Comparison of ENCODE assay signal across 19 cellular contexts in the genomic region with DNA sequence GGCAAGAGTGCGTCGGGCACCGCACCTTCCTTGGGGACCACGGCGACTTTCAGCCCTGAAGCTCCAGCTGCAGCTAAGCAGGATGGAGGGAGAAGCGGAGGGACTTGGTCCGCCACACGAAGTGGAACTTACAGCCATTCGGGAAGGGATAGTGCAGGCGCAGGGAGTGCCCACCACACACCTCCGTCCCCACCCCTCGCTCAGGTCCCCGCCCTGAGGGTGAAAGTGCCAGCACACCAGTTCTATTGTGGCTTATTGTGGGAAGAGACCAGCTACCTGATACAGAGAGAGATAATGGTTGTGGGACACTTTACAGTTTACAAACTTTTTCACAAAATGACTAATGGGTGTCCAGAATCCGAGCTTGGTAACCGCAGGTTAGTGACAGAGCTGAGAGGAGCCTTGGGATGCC.
DNase-seq lines count a peak whose midpoint lies in the region; ATAC-seq, FAIRE-seq and TF ChIP-seq lines count a peak whose summit lies in the region.
"Had no signal": no experiment of that assay in that cellular context is flagged by ENCODE, and none has a peak within 500 bp of the region (broad histone marks: within the 10 kb centered on the region; RNA-seq: fewer than 3 reads in every experiment).

No MANE protein-coding gene starts in this region.

- H3K36me3 Mint-ChIP-seq in activated CD4-positive, alpha-beta T cell treated with anti-CD3 and anti-CD28 coated beads for 36 hours (ENCODE audit: low read depth) = no peaks in the 10 kb centered on the region
- H3K36me3 Mint-ChIP-seq in activated naive CD8-positive, alpha-beta T cell treated with anti-CD3 and anti-CD28 coated beads, Interleukin-2, amount 50 U/mL, for 24 hours (ENCODE audit: low read depth) = no peaks in the 10 kb centered on the region
- no peaks in the 10 kb centered on the region for H3K36me3 Mint-ChIP-seq in activated naive CD8-positive, alpha-beta T cell treated with anti-CD3 and anti-CD28 coated beads for 36 hours
- H3K36me3 Mint-ChIP-seq in T-helper 2 cell treated with Interferon-gamma antibody and Interleukin-4, amounts not matched to agents 5 μg/mL and 100 μg/mL, for 36 hours (ENCODE audit: low read depth) = no peaks in the 10 kb centered on the region

- no peaks in the 10 kb centered on the region for H3K9me3 Mint-ChIP-seq in activated CD4-positive, alpha-beta T cell treated with anti-CD3 and anti-CD28 coated beads for 36 hours (ENCODE audit: low read depth)
- H3K9me3 Mint-ChIP-seq in activated naive CD8-positive, alpha-beta T cell treated with anti-CD3 and anti-CD28 coated beads, Interleukin-2, amount 50 U/mL, for 24 hours = no peaks in the 10 kb centered on the region
- H3K9me3 Mint-ChIP-seq in activated naive CD8-positive, alpha-beta T cell treated with anti-CD3 and anti-CD28 coated beads for 36 hours = no peaks in the 10 kb centered on the region
- H3K9me3 Mint-ChIP-seq in T-helper 2 cell treated with Interferon-gamma antibody and Interleukin-4, amounts not matched to agents 5 μg/mL and 100 μg/mL, for 36 hours = no peaks in the 10 kb centered on the region
- H3K9me3 Mint-ChIP-seq: CD4-positive, alpha-beta T cell had no signal

- H3K27me3 Mint-ChIP-seq in activated CD4-positive, alpha-beta T cell treated with anti-CD3 and anti-CD28 coated beads for 36 hours = peaks cover 11% of the 10 kb centered on the region
- peaks cover 15% of the 10 kb centered on the region for H3K27me3 Mint-ChIP-seq in activated naive CD8-positive, alpha-beta T cell treated with anti-CD3 and anti-CD28 coated beads, Interleukin-2, amount 50 U/mL, for 24 hours
- no peaks in the 10 kb centered on the region for H3K27me3 Mint-ChIP-seq in activated naive CD8-positive, alpha-beta T cell treated with anti-CD3 and anti-CD28 coated beads for 36 hours
- peaks cover 3% of the 10 kb centered on the region for H3K27me3 Mint-ChIP-seq in T-helper 2 cell treated with Interferon-gamma antibody and Interleukin-4, amounts not matched to agents 5 μg/mL and 100 μg/mL, for 36 hours (ENCODE audit: low read depth)

- POLR2A ChIA-PET in activated CD4-positive, alpha-beta T cell treated with anti-CD3 and anti-CD28 coated beads for 36 hours (lab: Charles Lee) = interaction anchor here (0.5 to 1.1 kb wide), 5 partner anchors 11 to 74 kb away, joined by 3 read pairs; no protein-coding TSS in a partner anchor

- intact Hi-C loops in activated CD4-positive, alpha-beta T cell treated with anti-CD3 and anti-CD28 coated beads for 36 hours (cut with DNase I, micrococcal nuclease) = no loop called here
- intact Hi-C loops in kidney (cut with DNase I) = no loop called here
- intact Hi-C loops in dorsolateral prefrontal cortex (cut with DNase I) = no loop called here

- no peaks in the 10 kb centered on the region for H3K9me3 ChIP-seq in kidney (ENCODE audit: control insufficient read depth in 1 of 2, low read length in 2 of 2)
- H3K9me3 ChIP-seq: BE2C had no signal

- no peaks in the 10 kb centered on the region for H3K36me3 ChIP-seq in kidney (ENCODE audit: control insufficient read depth in 1 of 2, insufficient read depth in 2 of 2, low read length in 2 of 2)
- H3K36me3 ChIP-seq: BE2C had no signal

- H3K9ac ChIP-seq in kidney (ENCODE audit: low read length in 2 of 2) = no peak overlapping the region

- H3K27ac ChIP-seq in kidney (ENCODE audit: low read depth in 2 of 2, low read length in 2 of 2) (no peak overlapping the region), dorsolateral prefrontal cortex (no peak overlapping the region)

- H3K4me1 Mint-ChIP-seq in activated CD4-positive, alpha-beta T cell treated with anti-CD3 and anti-CD28 coated beads for 36 hours = peaks cover 37% of the 10 kb centered on the region
- H3K4me1 Mint-ChIP-seq in activated naive CD8-positive, alpha-beta T cell treated with anti-CD3 and anti-CD28 coated beads, Interleukin-2, amount 50 U/mL, for 24 hours = peaks cover 24% of the 10 kb centered on the region
- peaks cover 16% of the 10 kb centered on the region for H3K4me1 Mint-ChIP-seq in activated naive CD8-positive, alpha-beta T cell treated with anti-CD3 and anti-CD28 coated beads for 36 hours
- H3K4me1 Mint-ChIP-seq in T-helper 2 cell treated with Interferon-gamma antibody and Interleukin-4, amounts not matched to agents 5 μg/mL and 100 μg/mL, for 36 hours (ENCODE audit: low read depth) = peaks cover 42% of the 10 kb centered on the region
- H3K4me1 Mint-ChIP-seq: H9 had no signal

- no peak overlapping the region for H3K27ac Mint-ChIP-seq in activated CD4-positive, alpha-beta T cell treated with anti-CD3 and anti-CD28 coated beads for 36 hours
- H3K27ac Mint-ChIP-seq in activated naive CD8-positive, alpha-beta T cell treated with anti-CD3 and anti-CD28 coated beads, Interleukin-2, amount 50 U/mL, for 24 hours = no peak overlapping the region
- no peak overlapping the region for H3K27ac Mint-ChIP-seq in activated naive CD8-positive, alpha-beta T cell treated with anti-CD3 and anti-CD28 coated beads for 36 hours
- H3K27ac Mint-ChIP-seq in T-helper 2 cell treated with Interferon-gamma antibody and Interleukin-4, amounts not matched to agents 5 μg/mL and 100 μg/mL, for 36 hours = no peak overlapping the region
- H3K27ac Mint-ChIP-seq: CD4-positive, alpha-beta T cell; H9 had no signal

- H3K4me3 Mint-ChIP-seq in activated CD4-positive, alpha-beta T cell treated with anti-CD3 and anti-CD28 coated beads for 36 hours = no peak overlapping the region
- no peak overlapping the region for H3K4me3 Mint-ChIP-seq in activated naive CD8-positive, alpha-beta T cell treated with anti-CD3 and anti-CD28 coated beads, Interleukin-2, amount 50 U/mL, for 24 hours
- no peak overlapping the region for H3K4me3 Mint-ChIP-seq in activated naive CD8-positive, alpha-beta T cell treated with anti-CD3 and anti-CD28 coated beads for 36 hours
- peak overlapping the region; percentile 11 for H3K4me3 Mint-ChIP-seq in T-helper 2 cell treated with Interferon-gamma antibody and Interleukin-4, amounts not matched to agents 5 μg/mL and 100 μg/mL, for 36 hours
- H3K4me3 Mint-ChIP-seq: CD4-positive, alpha-beta T cell; H9 had no signal

- peak; percentile 80 for ATAC-seq in activated CD4-positive, alpha-beta T cell treated with anti-CD3 and anti-CD28 coated beads for 36 hours
- ATAC-seq in activated naive CD8-positive, alpha-beta T cell treated with anti-CD3 and anti-CD28 coated beads, Interleukin-2, amount 50 U/mL, for 24 hours = peak; percentile 54
- ATAC-seq: HepG2, PC-3 had no signal

- CTCF ChIA-PET in activated CD4-positive, alpha-beta T cell treated with anti-CD3 and anti-CD28 coated beads for 36 hours (lab: Charles Lee) = interaction anchor here (0.6 to 3.5 kb wide), 3 partner anchors 18 to 228 kb away, joined by 3 to 14 read pairs (median 3); no protein-coding TSS in a partner anchor

- H3K4me3 ChIP-seq in kidney (ENCODE audit: low read length in 2 of 2) = no peak overlapping the region
- H3K4me3 ChIP-seq in dorsolateral prefrontal cortex = no peak overlapping the region

- H3K27me3 ChIP-seq in dorsolateral prefrontal cortex = peaks cover 0 to 54% (median 13%) of the 10 kb centered on the region in 45 donors

- no peaks in the 10 kb centered on the region for H3K4me1 ChIP-seq in kidney (ENCODE audit: control insufficient read depth in 1 of 2, insufficient read depth in 1 of 2, low read depth in 1 of 2, low read length in 2 of 2)
- H3K4me1 ChIP-seq: BE2C had no signal

- DNase-seq in activated CD4-positive, alpha-beta T cell treated with anti-CD3 and anti-CD28 coated beads for 36 hours = no peak
- DNase-seq in activated CD4-positive, alpha-beta T cell treated with anti-CD3 and anti-CD28 coated beads, Interleukin-2, amount 50 U/mL, for 1 hour = no peak
- DNase-seq in activated naive CD8-positive, alpha-beta T cell treated with anti-CD3 and anti-CD28 coated beads, Interleukin-2, amount 50 U/mL, for 24 hours = no peak
- no peak for DNase-seq in activated naive CD8-positive, alpha-beta T cell treated with anti-CD3 and anti-CD28 coated beads for 36 hours
- DNase-seq in T-helper 2 cell treated with Interferon-gamma antibody and Interleukin-4, amounts not matched to agents 5 μg/mL and 100 μg/mL, for 36 hours (ENCODE audit: low spot score) = peak; percentile 47
- peak; percentile 59 for DNase-seq in kidney
- DNase-seq in midbrain (lab: John Stamatoyannopoulos, UW) = no peak
- DNase-seq in dorsolateral prefrontal cortex = no peak
- DNase-seq: 8988T; BE2C; CD4-positive, alpha-beta T cell; H9; KG1; NCI-H1417 treated with DMSO at 0.1 percent for 48 hours; NCI-H2029; NCI-H2171 treated with DMSO at 0.1 percent for 48 hours; NCI-H774; PC-3 had no signal

- no peak for FAIRE-seq in kidney (lab: Jason Lieb, UNC)
- FAIRE-seq: HepG2 had no signal

- TF ChIP-seq CTCF in kidney (IDR thresholded peaks at IDR 0.05; ENCODE audit: borderline replicate concordance, extremely low read depth, insufficient read depth) (no peak), dorsolateral prefrontal cortex (IDR thresholded peaks at IDR 0.05 in 54 of 56, conservative IDR thresholded peaks at IDR 0.05 in 2 of 56; ENCODE audit: low read depth in 1 of 56, partially characterized antibody in 56 of 56) (no peak)

Comparison
In these comparisons a context has a peak if more than half of its experiments do, and no peak if none do; other contexts are left out.
1. DNase-seq: peak in T-helper 2 cell treated with Interferon-gamma antibody and Interleukin-4, amounts not matched to agents 5 μg/mL and 100 μg/mL, for 36 hours (single experiment) and kidney (single experiment); none in activated CD4-positive, alpha-beta T cell treated with anti-CD3 and anti-CD28 coated beads for 36 hours (single experiment), activated CD4-positive, alpha-beta T cell treated with anti-CD3 and anti-CD28 coated beads, Interleukin-2, amount 50 U/mL, for 1 hour (single experiment), activated naive CD8-positive, alpha-beta T cell treated with anti-CD3 and anti-CD28 coated beads, Interleukin-2, amount 50 U/mL, for 24 hours (single experiment), activated naive CD8-positive, alpha-beta T cell treated with anti-CD3 and anti-CD28 coated beads for 36 hours (single experiment), midbrain (single experiment) and dorsolateral prefrontal cortex (0 of 10).